Comparison of ENCODE assay signal across 18 cellular contexts in genomic region chr1:13996334-13996733, GRCh38.
DNase-seq lines count a peak whose midpoint lies in the region; ATAC-seq and TF ChIP-seq lines count a peak whose summit lies in the region.
"Had no signal": no experiment of that assay in that cellular context is flagged by ENCODE, and none has a peak within 500 bp of the region (broad histone marks: within the 10 kb centered on the region; RNA-seq: fewer than 3 reads in every experiment).

No MANE protein-coding gene starts in this region.

- H3K36me3 Mint-ChIP-seq in neural progenitor cell (no peaks in the 10 kb centered on the region), T-helper 17 cell (ENCODE audit: low read depth) (no peaks in the 10 kb centered on the region)
- H3K36me3 Mint-ChIP-seq: CD8-positive, alpha-beta T cell had no signal

- DNase-seq in ELF-1 (ENCODE audit: low read depth, low spot score) (peak; percentile 79), NT2/D1 (ENCODE audit: low read depth, low spot score) (peak; percentile 27), fibroblast of mammary gland (ENCODE audit: low read depth) (peak; percentile 9), neural progenitor cell (ENCODE audit: low spot score) (no peak), T-helper 17 cell (no peak), cerebellar nuclear complex (lab: John Stamatoyannopoulos, UW) (no peak)
- DNase-seq: CD8-positive, alpha-beta T cell; DMS53; H7; NCI-H1105 treated with DMSO at 0.1 percent for 48 hours; NCI-H1694; NCI-H2081 treated with DMSO at 0.1 percent for 48 hours; RPMI8226; SHP77 treated with DMSO at 0.1 percent for 48 hours had no signal

- H3K4me1 ChIP-seq in NT2/D1 (ENCODE audit: insufficient read depth, insufficient read length) = peaks cover 2% of the 10 kb centered on the region
- H3K4me1 ChIP-seq in neural progenitor cell = peaks cover 4% of the 10 kb centered on the region
- H3K4me1 ChIP-seq: A549, BLaER1 had no signal

- H4K20me1 ChIP-seq in neural progenitor cell (ENCODE audit: low read depth) = no peaks in the 10 kb centered on the region
- H4K20me1 ChIP-seq: BLaER1 had no signal

- H3K4me2 ChIP-seq in neural progenitor cell = no peak overlapping the region
- H3K4me2 ChIP-seq: A549, BLaER1 had no signal

- no peaks in the 10 kb centered on the region for H3F3A ChIP-seq in neural progenitor cell (ENCODE audit: low read depth)

- H3K79me2 ChIP-seq in neural progenitor cell (ENCODE audit: low read depth) = no peaks in the 10 kb centered on the region

- peaks cover 6% of the 10 kb centered on the region for H3K27me3 Mint-ChIP-seq in neural progenitor cell (ENCODE audit: insufficient read depth, low read depth)
- no peaks in the 10 kb centered on the region for H3K27me3 Mint-ChIP-seq in T-helper 17 cell

- H3K4me3 Mint-ChIP-seq in neural progenitor cell = no peak overlapping the region
- H3K4me3 Mint-ChIP-seq in T-helper 17 cell = no peak overlapping the region
- H3K4me3 Mint-ChIP-seq: CD8-positive, alpha-beta T cell had no signal

- H3K27me3 ChIP-seq in NT2/D1 (ENCODE audit: insufficient read depth, insufficient read length) (no peaks in the 10 kb centered on the region), neural progenitor cell (no peaks in the 10 kb centered on the region)
- H3K27me3 ChIP-seq: BLaER1 had no signal

- peaks cover 37% of the 10 kb centered on the region for H3K9me3 Mint-ChIP-seq in neural progenitor cell

- H3K27ac Mint-ChIP-seq in neural progenitor cell = no peak overlapping the region
- H3K27ac Mint-ChIP-seq in T-helper 17 cell = no peak overlapping the region
- H3K27ac Mint-ChIP-seq: CD8-positive, alpha-beta T cell had no signal

- TF ChIP-seq CTCF in fibroblast of mammary gland (conservative IDR thresholded peaks at IDR 0.05; ENCODE audit: control insufficient read depth, insufficient read depth, low read depth, low read length) (no peak), neural progenitor cell (IDR thresholded peaks at IDR 0.05) (no peak)

- H3K36me3 ChIP-seq in NT2/D1 (ENCODE audit: insufficient read depth, insufficient read length, low read length) (no peaks in the 10 kb centered on the region), neural progenitor cell (no peaks in the 10 kb centered on the region)
- H3K36me3 ChIP-seq: BLaER1 had no signal

- no peak overlapping the region for H3K4me3 ChIP-seq in NT2/D1 (ENCODE audit: insufficient read length, low read depth)
- no peak overlapping the region for H3K4me3 ChIP-seq in fibroblast of mammary gland (ENCODE audit: control insufficient read depth, low read depth, low read length)
- H3K4me3 ChIP-seq in neural progenitor cell = no peak overlapping the region
- H3K4me3 ChIP-seq: A549, BLaER1 had no signal

- H2AFZ ChIP-seq in neural progenitor cell (replicated peaks) = peak overlapping the region; percentile 63

- no peak overlapping the region for H3K9ac ChIP-seq in NT2/D1 (ENCODE audit: insufficient read length, low read depth)
- no peak overlapping the region for H3K9ac ChIP-seq in neural progenitor cell
- H3K9ac ChIP-seq: BLaER1 had no signal

- H3K4me1 Mint-ChIP-seq in neural progenitor cell (peaks cover 8% of the 10 kb centered on the region), T-helper 17 cell (no peaks in the 10 kb centered on the region)

- no peak for ATAC-seq in GM18511 (IDR thresholded peaks at IDR 0.05; ENCODE audit: unreplicated experiment)
- no peak for ATAC-seq in T-helper 17 cell
- ATAC-seq: A549; CD8-positive, alpha-beta T cell; SK-N-SH treated with all-trans-retinoic acid at 6 μM for 48 hours had no signal

- no peak overlapping the region for H3K27ac ChIP-seq in neural progenitor cell
- H3K27ac ChIP-seq: A549, BLaER1 had no signal

- H3K9me3 ChIP-seq in NT2/D1 (ENCODE audit: insufficient read depth, low read length) (no peaks in the 10 kb centered on the region; the same call in 1 of the 2 replicates), neural progenitor cell (ENCODE audit: low read depth) (peaks cover 5% of the 10 kb centered on the region), T-helper 17 cell (ENCODE audit: control insufficient read depth, low read length, poor library complexity, severe bottlenecking) (peaks cover 3% of the 10 kb centered on the region)
- H3K9me3 ChIP-seq: A549 had no signal

Comparison
In these comparisons a context has a peak if more than half of its experiments do, and no peak if none do; other contexts are left out.
1. DNase-seq: peak in ELF-1 (single experiment), NT2/D1 (single experiment) and fibroblast of mammary gland (single experiment); none in neural progenitor cell (single experiment), T-helper 17 cell (0 of 3) and cerebellar nuclear complex (0 of 2).